ENCODE assay signal across 20 cellular contexts in the genomic region with DNA sequence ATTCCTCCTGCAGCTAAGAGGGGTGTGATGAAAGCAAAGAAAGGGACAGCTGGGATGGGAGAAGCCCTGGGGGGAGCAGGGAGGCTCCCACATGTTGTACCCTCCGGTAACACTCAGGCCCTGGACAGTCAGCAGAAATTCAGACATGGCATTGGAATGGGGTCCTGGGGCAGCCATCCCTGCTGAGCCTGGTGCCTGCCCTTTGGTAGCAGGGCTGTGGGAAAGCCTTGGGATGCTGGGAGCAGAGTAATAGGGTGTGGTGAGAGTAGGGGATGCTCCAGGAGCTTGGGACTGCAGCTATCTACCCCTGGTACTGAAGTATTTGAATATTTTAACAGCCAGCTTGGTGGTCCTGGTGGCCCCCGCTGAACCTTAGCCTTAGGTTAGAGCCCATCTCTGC.
"Had no signal": no experiment of that assay in that cellular context is flagged by ENCODE, and none has a peak within 500 bp of the region (broad histone marks: within the 10 kb centered on the region; RNA-seq: fewer than 3 reads in every experiment).

No MANE protein-coding gene starts in this region.

- H3K27me3 Mint-ChIP-seq: activated CD4-positive, alpha-beta T cell treated with anti-CD3 and anti-CD28 coated beads, Interleukin-2, amount 10 ng/mL, durations not matched to agents 24 days and 14 days had no signal

- H3K4me1 Mint-ChIP-seq: activated CD4-positive, alpha-beta T cell treated with anti-CD3 and anti-CD28 coated beads, Interleukin-2, amount 10 ng/mL, durations not matched to agents 24 days and 14 days; activated naive CD8-positive, alpha-beta T cell treated with anti-CD3 and anti-CD28 coated beads, Interleukin-2, amount 10 ng/mL, durations not matched to agents 7 days and 5 days; central memory CD8-positive, alpha-beta T cell; naive thymus-derived CD8-positive, alpha-beta T cell; stimulated activated memory B cell treated with anti-CD40 and anti-IgM and Interleukin-4, amounts not matched to agents 10 μg/mL and 1 μg/mL and 100 μg/mL, for 72 hours had no signal

- H3K27ac Mint-ChIP-seq: activated CD4-positive, alpha-beta T cell treated with anti-CD3 and anti-CD28 coated beads, Interleukin-2, amount 10 ng/mL, durations not matched to agents 24 days and 14 days; activated CD8-positive, alpha-beta T cell treated with anti-CD3 and anti-CD28 coated beads for 36 hours; activated naive CD8-positive, alpha-beta T cell treated with anti-CD3 and anti-CD28 coated beads, Interleukin-2, amount 10 ng/mL, durations not matched to agents 7 days and 5 days; activated T-cell treated with anti-CD3 and anti-CD28 coated beads, Interleukin-2, amount 50 U/mL, for 24 hours; activated T-helper 2 cell treated with anti-CD3 and anti-CD28 coated beads, Interferon-gamma antibody, Interleukin-2, Interleukin-4, amounts not matched to agents 10 μg/mL and 5 μg/mL and 100 μg/mL, durations not matched to agents 14 hours and 24 hours and 36 hours; naive thymus-derived CD8-positive, alpha-beta T cell; stimulated activated memory B cell treated with anti-CD40 and anti-IgM and Interleukin-4, amounts not matched to agents 10 μg/mL and 1 μg/mL and 100 μg/mL, for 72 hours had no signal

- H3K36me3 Mint-ChIP-seq: activated naive CD8-positive, alpha-beta T cell treated with anti-CD3 and anti-CD28 coated beads, Interleukin-2, amount 10 ng/mL, durations not matched to agents 7 days and 5 days; naive thymus-derived CD8-positive, alpha-beta T cell; stimulated activated memory B cell treated with anti-CD40 and anti-IgM and Interleukin-4, amounts not matched to agents 10 μg/mL and 1 μg/mL and 100 μg/mL, for 72 hours had no signal

- DNase-seq: activated CD4-positive, alpha-beta T cell treated with anti-CD3 and anti-CD28 coated beads, Interleukin-2, amount 10 ng/mL, durations not matched to agents 24 days and 14 days; activated CD8-positive, alpha-beta T cell treated with anti-CD3 and anti-CD28 coated beads for 36 hours; activated naive CD4-positive, alpha-beta T cell treated with Interleukin-2 at 50 U/mL for 16 hours; activated naive CD8-positive, alpha-beta T cell treated with anti-CD3 and anti-CD28 coated beads, Interleukin-2, amount 10 ng/mL, durations not matched to agents 7 days and 5 days; activated T-cell treated with anti-CD3 and anti-CD28 coated beads, Interleukin-2, amount 50 U/mL, for 24 hours; cortex of kidney; erythroblast; left lung; small intestine; stimulated activated CD4-positive, alpha-beta T cell treated with anti-CD3 and anti-CD28 coated beads, Interleukin-4, amount 100 ng/mL, for 24 hours; T1000 had no signal

- FAIRE-seq: endometrium, frontal cortex, small intestine, urothelium cell line had no signal

- H3K4me3 Mint-ChIP-seq: activated CD4-positive, alpha-beta T cell treated with anti-CD3 and anti-CD28 coated beads, Interleukin-2, amount 10 ng/mL, durations not matched to agents 24 days and 14 days; activated CD8-positive, alpha-beta T cell treated with anti-CD3 and anti-CD28 coated beads for 36 hours; activated naive CD8-positive, alpha-beta T cell treated with anti-CD3 and anti-CD28 coated beads, Interleukin-2, amount 10 ng/mL, durations not matched to agents 7 days and 5 days; activated T-cell treated with anti-CD3 and anti-CD28 coated beads, Interleukin-2, amount 50 U/mL, for 24 hours; central memory CD8-positive, alpha-beta T cell; naive thymus-derived CD8-positive, alpha-beta T cell; stimulated activated memory B cell treated with anti-CD40 and anti-IgM and Interleukin-4, amounts not matched to agents 10 μg/mL and 1 μg/mL and 100 μg/mL, for 72 hours had no signal

- H3K4me3 ChIP-seq: left lung, prostate gland had no signal

- H3K27ac ChIP-seq: brain microvascular endothelial cell, left lung had no signal

- ATAC-seq: activated CD8-positive, alpha-beta T cell treated with anti-CD3 and anti-CD28 coated beads for 36 hours; left lung; naive thymus-derived CD8-positive, alpha-beta T cell; stimulated activated memory B cell treated with anti-CD40 and anti-IgM and Interleukin-4, amounts not matched to agents 10 μg/mL and 1 μg/mL and 100 μg/mL, for 72 hours had no signal

- H3K9me3 Mint-ChIP-seq: activated CD4-positive, alpha-beta T cell treated with anti-CD3 and anti-CD28 coated beads, Interleukin-2, amount 10 ng/mL, durations not matched to agents 24 days and 14 days; activated CD8-positive, alpha-beta T cell treated with anti-CD3 and anti-CD28 coated beads for 36 hours; activated naive CD8-positive, alpha-beta T cell treated with anti-CD3 and anti-CD28 coated beads, Interleukin-2, amount 10 ng/mL, durations not matched to agents 7 days and 5 days; activated T-cell treated with anti-CD3 and anti-CD28 coated beads, Interleukin-2, amount 50 U/mL, for 24 hours; activated T-helper 2 cell treated with anti-CD3 and anti-CD28 coated beads, Interferon-gamma antibody, Interleukin-2, Interleukin-4, amounts not matched to agents 10 μg/mL and 5 μg/mL and 100 μg/mL, durations not matched to agents 14 hours and 24 hours and 36 hours; central memory CD8-positive, alpha-beta T cell; naive thymus-derived CD8-positive, alpha-beta T cell; stimulated activated memory B cell treated with anti-CD40 and anti-IgM and Interleukin-4, amounts not matched to agents 10 μg/mL and 1 μg/mL and 100 μg/mL, for 72 hours had no signal

- H3K9me3 ChIP-seq: left lung, prostate gland had no signal

- H3K27me3 ChIP-seq: brain microvascular endothelial cell, left lung had no signal

- H3K36me3 ChIP-seq: brain microvascular endothelial cell, left lung, prostate gland had no signal
